1 cellular context compared by ENCODE assay signal in genomic region chr4:13701937-13702446, GRCh38.
TF ChIP-seq lines count a peak whose summit lies in the region.

No MANE protein-coding gene starts in this region.

TF ChIP-seq in IMR-90, 13 proteins besides CTCF, POLR2A, EP300 and RAD21:
- TF ChIP-seq MXI1 (IDR thresholded peaks at IDR 0.05; ENCODE audit: borderline replicate concordance, low read depth, low read length) (no peak), CEBPB (IDR thresholded peaks at IDR 0.05; ENCODE audit: low read depth, low read length) (peak; percentile 69; the same call in 1 of the 2 replicates)
